In genomic region chr19:38737297-38737865, GRCh38 we compare ENCODE assay signal across 12 cellular contexts. TPM values are rescaled to one million over a fixed set of nuclear protein-coding genes. Genes with fewer than 3 reads are reported as not detected.
DNase-seq lines count a peak whose midpoint lies in the region; ATAC-seq, FAIRE-seq and TF ChIP-seq lines count a peak whose summit lies in the region.
"Had no signal": no experiment of that assay in that cellular context is flagged by ENCODE, and none has a peak within 500 bp of the region (broad histone marks: within the 10 kb centered on the region; RNA-seq: fewer than 3 reads in every experiment).

No MANE protein-coding gene starts in this region.

- H3K27ac ChIP-seq in K562 (ENCODE audit: extremely low read depth, low read depth, low read length) (peak overlapping the region; percentile 48; the same call in 1 of the 3 replicates), neutrophil (no peak overlapping the region), smooth muscle cell (ENCODE audit: low read depth) (no peak overlapping the region)

- peak overlapping the region; percentile 37 for H3K4me3 ChIP-seq in K562
- H3K4me3 ChIP-seq in neutrophil (ENCODE audit: low read depth in 1 of 2, low read length in 1 of 2): peak overlapping the region; percentile 25 to 56
- no peak overlapping the region for H3K4me3 ChIP-seq in smooth muscle cell
- H3K4me3 ChIP-seq: mucosa of descending colon had no signal

- 11% methylated on average over 5 of the region's 22 CpGs for WGBS in K562 (ENCODE audit: insufficient coverage, low coverage, missing lambda C conversion rate)
- WGBS in smooth muscle cell (ENCODE audit: low lambda C conversion rate): 84% methylated on average over 22 of the region's 22 CpGs

- H3K4me1 ChIP-seq in K562 (replicated peaks in 1 of 2; ENCODE audit: control insufficient read depth in 2 of 2, insufficient read depth in 2 of 2, low read length in 2 of 2) (peaks cover 19 to 58% of the 10 kb centered on the region in 2 experiments; a peak in 4 of 5 replicates), neutrophil (ENCODE audit: control insufficient read depth in 1 of 2, insufficient read depth in 1 of 2, low read depth in 1 of 2, low read length in 1 of 2) (peaks cover 24 to 37% of the 10 kb centered on the region in 2 experiments), smooth muscle cell (ENCODE audit: low read depth) (no peaks in the 10 kb centered on the region)

- peak overlapping the region; percentile 49 for H3K4me3 Mint-ChIP-seq in T-helper 2 cell treated with Interferon-gamma antibody and Interleukin-4, amounts not matched to agents 5 μg/mL and 100 μg/mL, for 36 hours
- peak overlapping the region; percentile 23 for H3K4me3 Mint-ChIP-seq in HFFc6

- no peak for ATAC-seq in K562
- ATAC-seq in HG03565 (IDR thresholded peaks at IDR 0.05; ENCODE audit: unreplicated experiment): no peak
- ATAC-seq: Panc1 had no signal

- CTCF ChIA-PET in K562 (lab: Yijun Ruan, JAX; ENCODE audit: low intra/inter-chr PET ratio): no interaction called here

- H3K27me3 ChIP-seq in K562 (ENCODE audit: control insufficient read depth in 2 of 2, insufficient read depth in 2 of 2, low read length in 2 of 2): no peaks in the 10 kb centered on the region
- peaks cover 40% of the 10 kb centered on the region for H3K27me3 ChIP-seq in neutrophil
- H3K27me3 ChIP-seq in smooth muscle cell (ENCODE audit: low read depth): no peaks in the 10 kb centered on the region

- H2AFZ ChIP-seq in K562 (ENCODE audit: low read depth, low read length): peak overlapping the region; percentile 53
- H2AFZ ChIP-seq in smooth muscle cell (ENCODE audit: low read depth): no peak overlapping the region

- H3K36me3 Mint-ChIP-seq in T-helper 2 cell treated with Interferon-gamma antibody and Interleukin-4, amounts not matched to agents 5 μg/mL and 100 μg/mL, for 36 hours (ENCODE audit: low read depth): peaks cover 8% of the 10 kb centered on the region
- peaks cover 7% of the 10 kb centered on the region for H3K36me3 Mint-ChIP-seq in HFFc6 (ENCODE audit: low read depth)

- H3K9me3 Mint-ChIP-seq in T-helper 2 cell treated with Interferon-gamma antibody and Interleukin-4, amounts not matched to agents 5 μg/mL and 100 μg/mL, for 36 hours: no peaks in the 10 kb centered on the region
- H3K9me3 Mint-ChIP-seq in HFFc6: peaks cover 5% of the 10 kb centered on the region; the same call in 1 of the 2 replicates

- no peak for TF ChIP-seq EP300 in K562 (IDR thresholded peaks at IDR 0.05; ENCODE audit: low read length)

- 0 out of 3 replicates have a peak, but pooled peaks cover 2% of the 10 kb centered on the region for H3K36me3 ChIP-seq in K562 (ENCODE audit: control insufficient read depth, insufficient read depth, low read length)
- H3K36me3 ChIP-seq in neutrophil: no peaks in the 10 kb centered on the region
- no peaks in the 10 kb centered on the region for H3K36me3 ChIP-seq in smooth muscle cell (ENCODE audit: low read depth)

- peak overlapping the region; percentile 45 for H3K27ac Mint-ChIP-seq in T-helper 2 cell treated with Interferon-gamma antibody and Interleukin-4, amounts not matched to agents 5 μg/mL and 100 μg/mL, for 36 hours
- H3K27ac Mint-ChIP-seq in HFFc6: no peak overlapping the region; the same call in 1 of the 2 replicates

- intact Hi-C loops in K562 (cut with micrococcal nuclease): loop anchor here (5.0 to 10.0 kb wide), 3 partner anchors 95 to 197 kb away; partner anchors contain the start of genes ECH1, MRPS12 and SARS2

- TF ChIP-seq RAD21 in K562 (CRISPR knock-in tag; conservative IDR thresholded peaks at IDR 0.05 in 1 of 2, IDR thresholded peaks at IDR 0.05 in 1 of 2): no peak

- FAIRE-seq in K562 (lab: Jason Lieb, UNC): no peak
- FAIRE-seq: small intestine had no signal

- H3K4me2 ChIP-seq in K562 (ENCODE audit: insufficient read depth, low read length): peak overlapping the region; percentile 68
- H3K4me2 ChIP-seq in smooth muscle cell: no peak overlapping the region

- no peak; the same call in 1 of the 2 replicates for TF ChIP-seq CTCF in HFFc6 (IDR thresholded peaks at IDR 0.05)
- TF ChIP-seq CTCF in K562 (IDR thresholded peaks at IDR 0.05 in 2 of 3, conservative IDR thresholded peaks at IDR 0.05 in 1 of 3; ENCODE audit: insufficient read depth in 2 of 3, low read depth in 1 of 3, low read length in 3 of 3): no peak
- no peak for TF ChIP-seq CTCF in neutrophil (IDR thresholded peaks at IDR 0.05)
- TF ChIP-seq CTCF in smooth muscle cell (IDR thresholded peaks at IDR 0.05; ENCODE audit: borderline replicate concordance, insufficient read depth, poor library complexity, severe bottlenecking): no peak

- H3K27me3 Mint-ChIP-seq in T-helper 2 cell treated with Interferon-gamma antibody and Interleukin-4, amounts not matched to agents 5 μg/mL and 100 μg/mL, for 36 hours (ENCODE audit: low read depth): peaks cover 5% of the 10 kb centered on the region
- H3K27me3 Mint-ChIP-seq in HFFc6 (ENCODE audit: insufficient read depth): peaks cover 23% of the 10 kb centered on the region

- TF ChIP-seq POLR2A in K562 (conservative IDR thresholded peaks at IDR 0.05): no peak

- H3K79me2 ChIP-seq in K562 (ENCODE audit: control insufficient read depth, insufficient read depth, low read length): peaks cover 8% of the 10 kb centered on the region; the same call in 1 of the 3 replicates
- H3K79me2 ChIP-seq in smooth muscle cell (ENCODE audit: low read depth): no peaks in the 10 kb centered on the region

- H3F3A ChIP-seq in smooth muscle cell (ENCODE audit: low read depth): peaks cover 13% of the 10 kb centered on the region

- H4K20me1 ChIP-seq in K562 (replicated peaks; ENCODE audit: control insufficient read depth, insufficient read depth, low read length) (0 out of 2 replicates have a peak, but pooled peaks cover 3% of the 10 kb centered on the region), smooth muscle cell (ENCODE audit: low read depth) (no peaks in the 10 kb centered on the region)

- no peaks in the 10 kb centered on the region for H3K9me3 ChIP-seq in K562 (replicated peaks; ENCODE audit: control insufficient read depth, insufficient read depth, low read depth, low read length)
- no peaks in the 10 kb centered on the region for H3K9me3 ChIP-seq in neutrophil
- no peaks in the 10 kb centered on the region for H3K9me3 ChIP-seq in smooth muscle cell (replicated peaks; ENCODE audit: low read depth)
- H3K9me3 ChIP-seq: mucosa of descending colon had no signal

- H3K9me1 ChIP-seq in K562 (ENCODE audit: control insufficient read depth, insufficient read depth, low read length): no peaks in the 10 kb centered on the region

- DNase-seq in T-helper 2 cell treated with Interferon-gamma antibody and Interleukin-4, amounts not matched to agents 5 μg/mL and 100 μg/mL, for 36 hours (ENCODE audit: low spot score): no peak
- DNase-seq in T-helper 2 cell: no peak
- DNase-seq in HFFc6: no peak
- no peak for DNase-seq in K562 (ENCODE audit: extremely low read depth in 1 of 4, low spot score in 3 of 4)
- DNase-seq in smooth muscle cell (lab: John Stamatoyannopoulos, UW; ENCODE audit: unreplicated experiment): no peak
- DNase-seq in HuH-7 (ENCODE audit: low spot score): no peak
- DNase-seq: NCI-H2107 had no signal

- H3K4me1 Mint-ChIP-seq in T-helper 2 cell treated with Interferon-gamma antibody and Interleukin-4, amounts not matched to agents 5 μg/mL and 100 μg/mL, for 36 hours (ENCODE audit: low read depth): peaks cover 34% of the 10 kb centered on the region
- peaks cover 26% of the 10 kb centered on the region for H3K4me1 Mint-ChIP-seq in HFFc6 (ENCODE audit: low read depth)

- no TSS peak for BruUV-seq in K562 (replicated peaks; lab: Mats Ljungman, UMichigan)

- POLR2A ChIA-PET in K562 (lab: Yijun Ruan, JAX): interaction anchor here (0.7 kb wide), 1 partner anchor 11 kb away, joined by 3 read pairs; no protein-coding TSS in a partner anchor

- peak overlapping the region; percentile 50 to 89; a peak in 3 of 4 replicates for H3K9ac ChIP-seq in K562 (ENCODE audit: insufficient read depth in 1 of 2, low read depth in 2 of 2, low read length in 2 of 2)
- H3K9ac ChIP-seq in smooth muscle cell (ENCODE audit: low read depth): no peak overlapping the region

- in situ Hi-C loops in K562 (cut with MboI): no loop called here

RNA-seq across cellular contexts. Expression of gene CAPN12, which starts 6.9 kb away (rescaled TPM):
- under 1 TPM; 0.09 to 0.45 (median 0.19) TPM for total RNA-seq in HFFc6 (2021; fragmentation: NEBNext Ultra II Directional; extraction: Animal tissue kit (Norgen Biotek cat#: 25700))
- total RNA-seq in K562 (2011; cell fraction: chromatin; rRNA removed; ENCODE audit: low replicate concordance): 21.8 and 34.6 TPM in 2 replicates
- 22.1 and 24.8 TPM in 2 replicates for total RNA-seq in K562 (2011; cell fraction: nucleolus; rRNA removed)
- 16.0 and 28.2 TPM in 2 replicates for total RNA-seq in K562 (2011; cell fraction: nucleoplasm; rRNA removed)
- total RNA-seq in K562 (2014; rRNA removed): 1.6 and 3.1 TPM in 2 replicates
- 0.89 and 1.2 TPM in 2 replicates for total RNA-seq in K562 (2014; rRNA removed; fragmentation: Illumina TruSeq; extraction: Trizol)
- total RNA-seq in K562 (2015; rRNA removed; fragmentation: Illumina TruSeq; extraction: Trizol): 0.83 and 0.87 TPM in 2 replicates
- total RNA-seq in K562 (2021): 3.7 and 4.8 TPM in 2 replicates
- polyA plus RNA-seq in K562 (2011; rRNA removed): 6.8 and 14.8 TPM in 2 replicates
- 11.9 and 13.7 TPM in 2 replicates for polyA plus RNA-seq in K562 (2011; cell fraction: cytosol; rRNA removed)
- 61.9 and 73.0 TPM in 2 replicates for polyA plus RNA-seq in K562 (2011; cell fraction: nucleus; rRNA removed)
- polyA plus RNA-seq in K562 (2012): 2.9 and 8.2 TPM in 2 replicates
- polyA plus RNA-seq in K562 (2014; fragmentation: Illumina TruSeq; extraction: Trizol): 3.4 and 4.7 TPM in 2 replicates
- 1 to 10 TPM in 1 of 2 experiments, under 1 TPM in 1; 0.84 to 1.0 TPM for polyA plus RNA-seq in K562 (2014; fragmentation: Nextera tagmentation; extraction: Ambion mirVana)
- 5.6 and 7.0 TPM in 2 replicates for polyA plus RNA-seq in K562 (2014; rRNA removed)
- 1.2 and 1.3 TPM in 2 replicates for polyA minus RNA-seq in K562 (2011; rRNA and poly(A)+ RNA removed)
- 2.8 and 4.4 TPM in 2 replicates for polyA minus RNA-seq in K562 (2011; cell fraction: cytosol; rRNA and poly(A)+ RNA removed)
- 5.1 and 7.3 TPM in 2 replicates for polyA minus RNA-seq in K562 (2011; cell fraction: nucleus; rRNA and poly(A)+ RNA removed)
- total RNA-seq in smooth muscle cell: 3.2 and 5.5 TPM in 2 replicates
- polyA plus RNA-seq in smooth muscle cell: 1.4 and 6.5 TPM in 2 replicates

RNA-seq across cellular contexts. Expression of gene LGALS7, which starts 35.9 kb away (rescaled TPM):
- not detected for total RNA-seq in HFFc6 (2021; fragmentation: NEBNext Ultra II Directional; extraction: Animal tissue kit (Norgen Biotek cat#: 25700))
- total RNA-seq in K562 (2011; cell fraction: chromatin; rRNA removed; ENCODE audit: low replicate concordance): not detected in 2 replicates
- total RNA-seq in K562 (2011; cell fraction: nucleolus; rRNA removed): not detected in 2 replicates
- not detected in 2 replicates for total RNA-seq in K562 (2011; cell fraction: nucleoplasm; rRNA removed)
- not detected in 2 replicates for total RNA-seq in K562 (2014; rRNA removed)
- total RNA-seq in K562 (2014; rRNA removed; fragmentation: Illumina TruSeq; extraction: Trizol): not detected in 2 replicates
- total RNA-seq in K562 (2015; rRNA removed; fragmentation: Illumina TruSeq; extraction: Trizol): not detected in 2 replicates
- total RNA-seq in K562 (2021): not detected in 2 replicates
- polyA plus RNA-seq in K562 (2011; rRNA removed): not detected in 2 replicates
- polyA plus RNA-seq in K562 (2011; cell fraction: cytosol; rRNA removed): not detected in 2 replicates
- polyA plus RNA-seq in K562 (2011; cell fraction: nucleus; rRNA removed): not detected in 2 replicates
- polyA plus RNA-seq in K562 (2012): not detected in 2 replicates
- polyA plus RNA-seq in K562 (2014; fragmentation: Illumina TruSeq; extraction: Trizol): not detected in 2 replicates
- polyA plus RNA-seq in K562 (2014; fragmentation: Nextera tagmentation; extraction: Ambion mirVana): not detected
- polyA plus RNA-seq in K562 (2014; rRNA removed): not detected in 2 replicates
- not detected in 2 replicates for polyA minus RNA-seq in K562 (2011; rRNA and poly(A)+ RNA removed)
- not detected in 2 replicates for polyA minus RNA-seq in K562 (2011; cell fraction: cytosol; rRNA and poly(A)+ RNA removed)
- not detected in 2 replicates for polyA minus RNA-seq in K562 (2011; cell fraction: nucleus; rRNA and poly(A)+ RNA removed)
- not detected in 2 replicates for total RNA-seq in smooth muscle cell
- 3.4 TPM in 1 of 2 replicates, not detected in the other for polyA plus RNA-seq in smooth muscle cell
- total RNA-seq: mucosa of descending colon had no signal

RNA-seq across cellular contexts. Expression of gene LGALS7B, which starts 51.6 kb away (rescaled TPM):
- total RNA-seq in HFFc6 (2021; fragmentation: NEBNext Ultra II Directional; extraction: Animal tissue kit (Norgen Biotek cat#: 25700)): not detected
- total RNA-seq in K562 (2011; cell fraction: chromatin; rRNA removed; ENCODE audit: low replicate concordance): not detected in 2 replicates
- total RNA-seq in K562 (2011; cell fraction: nucleolus; rRNA removed): not detected in 2 replicates
- total RNA-seq in K562 (2011; cell fraction: nucleoplasm; rRNA removed): not detected in 2 replicates
- total RNA-seq in K562 (2014; rRNA removed) (not detected in 2 replicates), K562 (2014; rRNA removed; fragmentation: Illumina TruSeq; extraction: Trizol) (not detected in 2 replicates), K562 (2015; rRNA removed; fragmentation: Illumina TruSeq; extraction: Trizol) (not detected in 2 replicates), K562 (2021) (not detected in 2 replicates), smooth muscle cell (3.0 TPM in 1 of 2 replicates, not detected in the other)
- polyA plus RNA-seq in K562 (2011; rRNA removed) (not detected in 2 replicates), K562 (2014; fragmentation: Illumina TruSeq; extraction: Trizol) (not detected in 2 replicates), K562 (2014; fragmentation: Nextera tagmentation; extraction: Ambion mirVana) (not detected), K562 (2014; rRNA removed) (not detected in 2 replicates), smooth muscle cell (0.56 TPM in 1 of 2 replicates, not detected in the other)
- not detected in 2 replicates for polyA plus RNA-seq in K562 (2011; cell fraction: cytosol; rRNA removed)
- polyA plus RNA-seq in K562 (2011; cell fraction: nucleus; rRNA removed): not detected in 2 replicates
- not detected in 2 replicates for polyA plus RNA-seq in K562 (2012)
- not detected in 2 replicates for polyA minus RNA-seq in K562 (2011; rRNA and poly(A)+ RNA removed)
- not detected in 2 replicates for polyA minus RNA-seq in K562 (2011; cell fraction: cytosol; rRNA and poly(A)+ RNA removed)
- polyA minus RNA-seq in K562 (2011; cell fraction: nucleus; rRNA and poly(A)+ RNA removed): not detected in 2 replicates
- total RNA-seq: mucosa of descending colon had no signal
